ENCODE assay signal across 8 cellular contexts in the genomic region with DNA sequence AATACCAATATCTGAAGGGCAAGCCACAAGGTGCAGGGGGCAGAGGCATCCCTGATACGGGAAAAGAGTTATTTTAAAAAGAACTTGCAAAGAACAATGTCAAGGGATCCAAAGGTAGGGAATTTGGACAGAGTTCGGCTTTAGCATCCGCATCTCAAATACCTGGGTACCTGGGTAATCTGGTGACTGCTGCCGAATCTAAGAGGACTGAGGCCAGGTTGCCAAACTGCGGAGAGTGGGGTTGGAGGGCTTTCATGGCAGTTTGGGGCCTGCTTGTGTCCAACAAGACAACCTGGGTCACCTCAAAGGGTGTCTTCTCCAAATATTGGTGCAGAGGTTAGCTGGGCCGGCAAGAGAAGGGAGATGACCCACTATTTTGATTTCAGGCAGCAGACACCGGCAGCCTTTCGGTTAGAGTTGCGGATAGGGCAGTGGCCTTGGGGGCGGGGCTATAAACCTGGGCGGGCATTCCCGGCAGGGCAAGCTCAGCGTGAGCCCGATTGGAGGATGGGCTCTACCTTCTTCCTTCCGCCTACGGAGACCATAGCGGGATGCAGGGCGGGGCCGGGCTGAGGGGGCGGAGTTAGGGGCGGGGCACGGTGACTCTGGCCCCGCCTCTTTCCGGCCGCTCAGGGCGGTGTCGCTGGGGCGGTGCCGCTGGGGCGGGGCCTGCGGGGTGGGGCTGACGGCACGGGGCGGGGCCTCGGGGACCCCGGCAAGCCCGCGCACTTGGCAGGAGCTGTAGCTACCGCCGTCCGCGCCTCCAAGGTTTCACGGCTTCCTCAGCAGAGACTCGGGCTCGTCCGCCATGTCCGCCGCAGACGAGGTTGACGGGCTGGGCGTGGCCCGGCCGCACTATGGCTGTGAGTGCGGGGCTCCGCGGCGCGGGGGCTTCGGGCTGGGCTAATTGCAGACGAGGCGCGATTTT. TPM values are rescaled to one million over a fixed set of nuclear protein-coding genes. Genes with fewer than 3 reads are reported as not detected.
A peak's percentile ranks its signal among the peaks of the same experiment; 100 is the strongest.
DNase-seq lines count a peak whose midpoint lies in the region; ATAC-seq and TF ChIP-seq lines count a peak whose summit lies in the region.

A gene with protein sequence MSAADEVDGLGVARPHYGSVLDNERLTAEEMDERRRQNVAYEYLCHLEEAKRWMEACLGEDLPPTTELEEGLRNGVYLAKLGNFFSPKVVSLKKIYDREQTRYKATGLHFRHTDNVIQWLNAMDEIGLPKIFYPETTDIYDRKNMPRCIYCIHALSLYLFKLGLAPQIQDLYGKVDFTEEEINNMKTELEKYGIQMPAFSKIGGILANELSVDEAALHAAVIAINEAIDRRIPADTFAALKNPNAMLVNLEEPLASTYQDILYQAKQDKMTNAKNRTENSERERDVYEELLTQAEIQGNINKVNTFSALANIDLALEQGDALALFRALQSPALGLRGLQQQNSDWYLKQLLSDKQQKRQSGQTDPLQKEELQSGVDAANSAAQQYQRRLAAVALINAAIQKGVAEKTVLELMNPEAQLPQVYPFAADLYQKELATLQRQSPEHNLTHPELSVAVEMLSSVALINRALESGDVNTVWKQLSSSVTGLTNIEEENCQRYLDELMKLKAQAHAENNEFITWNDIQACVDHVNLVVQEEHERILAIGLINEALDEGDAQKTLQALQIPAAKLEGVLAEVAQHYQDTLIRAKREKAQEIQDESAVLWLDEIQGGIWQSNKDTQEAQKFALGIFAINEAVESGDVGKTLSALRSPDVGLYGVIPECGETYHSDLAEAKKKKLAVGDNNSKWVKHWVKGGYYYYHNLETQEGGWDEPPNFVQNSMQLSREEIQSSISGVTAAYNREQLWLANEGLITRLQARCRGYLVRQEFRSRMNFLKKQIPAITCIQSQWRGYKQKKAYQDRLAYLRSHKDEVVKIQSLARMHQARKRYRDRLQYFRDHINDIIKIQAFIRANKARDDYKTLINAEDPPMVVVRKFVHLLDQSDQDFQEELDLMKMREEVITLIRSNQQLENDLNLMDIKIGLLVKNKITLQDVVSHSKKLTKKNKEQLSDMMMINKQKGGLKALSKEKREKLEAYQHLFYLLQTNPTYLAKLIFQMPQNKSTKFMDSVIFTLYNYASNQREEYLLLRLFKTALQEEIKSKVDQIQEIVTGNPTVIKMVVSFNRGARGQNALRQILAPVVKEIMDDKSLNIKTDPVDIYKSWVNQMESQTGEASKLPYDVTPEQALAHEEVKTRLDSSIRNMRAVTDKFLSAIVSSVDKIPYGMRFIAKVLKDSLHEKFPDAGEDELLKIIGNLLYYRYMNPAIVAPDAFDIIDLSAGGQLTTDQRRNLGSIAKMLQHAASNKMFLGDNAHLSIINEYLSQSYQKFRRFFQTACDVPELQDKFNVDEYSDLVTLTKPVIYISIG (N-terminal part only) (plus strand): TSS at position 709 of the 928 bp plus-strand sequence. CDS start 100 bp downstream, at position 809.

- H3K27ac ChIP-seq in adipose tissue (ENCODE audit: low read depth, low read length) (peak within 1 kb of the TSS; percentile 88), heart right ventricle (peak within 1 kb of the TSS; percentile 81 to 99 (median 97)), upper lobe of right lung (peak within 1 kb of the TSS; percentile 98)

- peaks cover 15 to 46% (median 43%) of the 10 kb centered on the region in 9 donors for H3K4me1 ChIP-seq in heart right ventricle
- peaks cover 35% of the 10 kb centered on the region for H3K4me1 ChIP-seq in upper lobe of right lung

- H3K27me3 ChIP-seq in heart right ventricle, result no peaks in the 10 kb centered on the region
- H3K27me3 ChIP-seq in upper lobe of right lung, result no peaks in the 10 kb centered on the region

- peak; percentile 97 for DNase-seq in NCI-H1436 (lab: John Stamatoyannopoulos, UW)
- DNase-seq in T follicular helper cell (ENCODE audit: low read depth), result peak; percentile 91
- peak; percentile 98 for DNase-seq in heart right ventricle
- peak; percentile 98 for DNase-seq in posterior vena cava (ENCODE audit: low spot score)
- DNase-seq in upper lobe of right lung, result peak; percentile 99

- H3K9me3 ChIP-seq in heart right ventricle (no peaks in the 10 kb centered on the region), upper lobe of right lung (no peaks in the 10 kb centered on the region)

- WGBS in adipose tissue, 3 donors, result 4 to 6% (median 6%) methylated on average over 56 to 62 of the region's 62 CpGs
- 6% methylated on average over 54 to 62 of the region's 62 CpGs for WGBS in heart right ventricle, 2 donors

- H3K4me3 ChIP-seq in GM12875 (ENCODE audit: low read depth, low read length) (peak within 1 kb of the TSS; percentile 82), heart right ventricle (peak within 1 kb of the TSS; percentile 57 to 97 (median 84)), upper lobe of right lung (peak within 1 kb of the TSS; percentile 91)

- no peak for TF ChIP-seq CTCF in GM12875 (IDR thresholded peaks at IDR 0.05; ENCODE audit: borderline replicate concordance, insufficient read depth, low read depth, low read length)
- TF ChIP-seq CTCF in heart right ventricle (IDR thresholded peaks at IDR 0.05), result no peak
- TF ChIP-seq CTCF in upper lobe of right lung (IDR thresholded peaks at IDR 0.05), result no peak

- intact Hi-C loops in heart right ventricle (cut with DNase I) (loop anchor here in 2 of 10 donors (2.0 to 5.0 kb wide), 2 partner anchors 71 to 75 kb away; no protein-coding TSS in a partner anchor), posterior vena cava (cut with DNase I) (loop anchor here (1.0 to 10.0 kb wide), 3 partner anchors 13 to 77 kb away; no protein-coding TSS in a partner anchor), upper lobe of right lung (cut with DNase I) (no loop called here)

- peaks cover 0 to 31% (median 14%) of the 10 kb centered on the region in 9 donors for H3K36me3 ChIP-seq in heart right ventricle
- H3K36me3 ChIP-seq in upper lobe of right lung, result peaks cover 26% of the 10 kb centered on the region

- peak; percentile 95 for ATAC-seq in HG02798 (IDR thresholded peaks at IDR 0.05; ENCODE audit: poor library complexity, unreplicated experiment)
- ATAC-seq in heart right ventricle, result peak; percentile 96 to 99 (median 97)
- peak; percentile 98 for ATAC-seq in upper lobe of right lung

RNA-seq across cellular contexts. Expression of the gene that starts here (rescaled TPM):
- polyA plus RNA-seq in adipose tissue (10 to 100 TPM; 43.6 to 75.2 (median 54.3) TPM), heart right ventricle (10 to 100 TPM; 29.5 to 41.7 TPM)
- total RNA-seq in heart right ventricle (10 to 100 TPM; 28.6 to 81.7 (median 35.0) TPM), posterior vena cava (100 to 1,000 TPM; 216 to 265 TPM), upper lobe of right lung (256 TPM)

Comparison
In these comparisons a context has a peak if more than half of its experiments do, and no peak if none do; other contexts are left out.
1. Peak in every context shown above with its lines: DNase-seq, ATAC-seq, H3K4me3 ChIP-seq and H3K27ac ChIP-seq.